In genomic region chr19:34430738-34431625, GRCh38 we compare ENCODE assay signal across 8 cellular contexts. TPM values are rescaled to one million over a fixed set of nuclear protein-coding genes. Genes with fewer than 3 reads are reported as not detected.
DNase-seq lines count a peak whose midpoint lies in the region; ATAC-seq, FAIRE-seq and TF ChIP-seq lines count a peak whose summit lies in the region.

No MANE protein-coding gene starts in this region.

- peak overlapping the region; percentile 87 for H3K27ac Mint-ChIP-seq in activated T-cell treated with anti-CD3 and anti-CD28 coated beads, Interleukin-2, amount 50 U/mL, for 24 hours

- FAIRE-seq in H54 (lab: Jason Lieb, UNC), result no peak

- peak; percentile 10 for DNase-seq in NCI-H1092 treated with DMSO at 0.1 percent for 48 hours (lab: John Stamatoyannopoulos, UW)
- DNase-seq in NCI-H1092 (lab: John Stamatoyannopoulos, UW), result no peak
- DNase-seq in H54 (ENCODE audit: insufficient read length, low spot score), result peak; percentile 35
- DNase-seq in NCI-H524 (lab: John Stamatoyannopoulos, UW), result peak; percentile 11 to 48
- DNase-seq in activated T-cell treated with anti-CD3 and anti-CD28 coated beads, Interleukin-2, amount 50 U/mL, for 24 hours, result no peak

- H3K36me3 ChIP-seq in gastroesophageal sphincter (peaks cover 0 to 33% of the 10 kb centered on the region in 2 donors), skeletal muscle satellite cell (ENCODE audit: insufficient read depth, low read length) (peaks cover 39% of the 10 kb centered on the region)

- no peak for TF ChIP-seq EP300 in gastroesophageal sphincter (IDR thresholded peaks at IDR 0.05)

- H3K36me3 Mint-ChIP-seq in activated T-cell treated with anti-CD3 and anti-CD28 coated beads, Interleukin-2, amount 50 U/mL, for 24 hours (ENCODE audit: low read depth), result peaks cover 82% of the 10 kb centered on the region

- no peak for ATAC-seq in gastroesophageal sphincter
- ATAC-seq in GM19395 (IDR thresholded peaks at IDR 0.05; ENCODE audit: unreplicated experiment), result no peak

- H3K4me2 ChIP-seq in skeletal muscle satellite cell (ENCODE audit: low read length), result peak overlapping the region; percentile 85

- TF ChIP-seq CTCF in gastroesophageal sphincter (IDR thresholded peaks at IDR 0.05), result peak; percentile 35 to 61 (median 42)

- peak overlapping the region; percentile 91 for H3K9ac ChIP-seq in skeletal muscle satellite cell (ENCODE audit: low read depth, low read length)

- H3K4me3 ChIP-seq in gastroesophageal sphincter (peak overlapping the region in 1 of 2 donors; percentile 64), skeletal muscle satellite cell (ENCODE audit: low read length) (peak overlapping the region; percentile 47)

- peaks cover 44% of the 10 kb centered on the region for H3K4me1 Mint-ChIP-seq in activated T-cell treated with anti-CD3 and anti-CD28 coated beads, Interleukin-2, amount 50 U/mL, for 24 hours (ENCODE audit: low read depth)

- peaks cover 6 to 58% (median 14%) of the 10 kb centered on the region in 3 donors for H3K4me1 ChIP-seq in gastroesophageal sphincter
- peaks cover 25% of the 10 kb centered on the region for H3K4me1 ChIP-seq in skeletal muscle satellite cell (ENCODE audit: control insufficient read depth, insufficient read depth, low read length)

- peak overlapping the region; percentile 98 for H3K4me3 Mint-ChIP-seq in activated T-cell treated with anti-CD3 and anti-CD28 coated beads, Interleukin-2, amount 50 U/mL, for 24 hours

- H3K27me3 ChIP-seq in gastroesophageal sphincter (no peaks in the 10 kb centered on the region), skeletal muscle satellite cell (ENCODE audit: control insufficient read depth, insufficient read depth, low read length) (no peaks in the 10 kb centered on the region)

- TF ChIP-seq POLR2A in H54 (IDR thresholded peaks at IDR 0.05; ENCODE audit: low read depth, low read length) (no peak), gastroesophageal sphincter (IDR thresholded peaks at IDR 0.05) (no peak)

- H3K9me3 Mint-ChIP-seq in activated T-cell treated with anti-CD3 and anti-CD28 coated beads, Interleukin-2, amount 50 U/mL, for 24 hours, result no peaks in the 10 kb centered on the region

- peak overlapping the region in 3 of 4 donors; percentile 6 to 16 (median 15) for H3K27ac ChIP-seq in gastroesophageal sphincter

- WGBS in gastroesophageal sphincter (ENCODE audit: low coverage in 1 of 2), 2 donors, result 8 to 27% methylated on average over 4 to 6 of the region's 6 CpGs

- no peaks in the 10 kb centered on the region for H3K27me3 Mint-ChIP-seq in activated T-cell treated with anti-CD3 and anti-CD28 coated beads, Interleukin-2, amount 50 U/mL, for 24 hours

- no peaks in the 10 kb centered on the region for H3K9me3 ChIP-seq in gastroesophageal sphincter
- no peaks in the 10 kb centered on the region for H3K9me3 ChIP-seq in skeletal muscle satellite cell (replicated peaks; ENCODE audit: low read length)

RNA-seq across cellular contexts. Expression of gene UBA2, which starts 2.8 kb away (rescaled TPM):
- total RNA-seq in gastroesophageal sphincter, result 100 to 1,000 TPM in 1 of 4 donors, 10 to 100 TPM in 3; 71.3 to 131 (median 84.7) TPM
- 72.7 and 83.9 TPM in 2 replicates for total RNA-seq in skeletal muscle satellite cell (2012; rRNA removed)

RNA-seq across cellular contexts. Expression of gene PDCD2L, which starts 26.8 kb away (rescaled TPM):
- total RNA-seq in gastroesophageal sphincter, result 10 to 100 TPM in 3 of 4 donors, 1 to 10 TPM in 1; 8.2 to 19.8 (median 14.6) TPM
- total RNA-seq in skeletal muscle satellite cell (2012; rRNA removed), result 17.7 and 18.6 TPM in 2 replicates

RNA-seq across cellular contexts. Expression of gene WTIP, which starts 50.6 kb away (rescaled TPM):
- total RNA-seq in gastroesophageal sphincter, result 10 to 100 TPM; 18.8 to 59.6 (median 43.6) TPM
- 11.7 and 12.7 TPM in 2 replicates for total RNA-seq in skeletal muscle satellite cell (2012; rRNA removed)

Comparison
In these comparisons a context has a peak if more than half of its experiments do, and no peak if none do; other contexts are left out.
1. DNase-seq: peak in NCI-H1092 treated with DMSO at 0.1 percent for 48 hours (single experiment), H54 (single experiment) and NCI-H524 (2 of 2); none in NCI-H1092 (single experiment) and activated T-cell treated with anti-CD3 and anti-CD28 coated beads, Interleukin-2, amount 50 U/mL, for 24 hours (single experiment).